ENCODE assay signal across 26 cellular contexts in the genomic region with DNA sequence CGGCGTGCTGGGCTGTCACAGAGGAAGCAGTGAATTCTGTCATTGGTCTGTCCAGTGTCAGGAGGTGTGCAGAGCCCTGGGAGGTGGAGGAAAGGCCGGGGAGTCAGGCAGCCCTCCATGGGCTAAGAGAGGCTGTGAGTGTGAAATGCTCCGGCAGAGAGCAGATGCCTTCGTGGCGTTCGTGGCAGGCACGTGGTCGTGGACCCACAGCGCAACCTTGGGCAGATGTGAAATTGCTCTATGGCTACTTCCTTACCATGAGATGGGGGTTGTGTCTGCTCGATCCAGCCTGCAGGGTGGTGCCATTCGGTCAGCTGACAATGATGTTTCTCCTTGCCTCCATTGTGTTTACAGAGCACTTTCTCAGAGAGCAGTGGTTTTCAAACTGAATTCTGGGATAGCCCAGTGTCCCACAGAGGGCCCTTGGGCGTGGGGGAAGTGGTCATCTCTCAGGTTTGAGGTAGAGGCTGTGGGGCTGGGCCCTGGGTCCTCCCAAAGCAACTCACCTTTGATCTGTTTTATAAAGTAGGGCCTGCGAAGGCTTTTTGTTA. TPM values are rescaled to one million over a fixed set of nuclear protein-coding genes. Genes with fewer than 3 reads are reported as not detected.
A peak's percentile ranks its signal among the peaks of the same experiment; 100 is the strongest.
DNase-seq lines count a peak whose midpoint lies in the region; ATAC-seq and TF ChIP-seq lines count a peak whose summit lies in the region.
"Had no signal": no experiment of that assay in that cellular context is flagged by ENCODE, and none has a peak within 500 bp of the region (broad histone marks: within the 10 kb centered on the region; RNA-seq: fewer than 3 reads in every experiment).

No MANE protein-coding gene starts in this region.

- DNase-seq in T-helper 1 cell: no peak
- DNase-seq in CD4-positive, alpha-beta T cell: no peak
- DNase-seq in activated CD8-positive, alpha-beta T cell treated with anti-CD3 and anti-CD28 coated beads for 36 hours: no peak
- no peak for DNase-seq in natural killer cell
- no peak for DNase-seq in stomach
- DNase-seq in stimulated activated CD4-positive, alpha-beta T cell treated with anti-CD3 and anti-CD28 coated beads, Interleukin-1b, Interleukin-23, amount 100 ng/mL, for 48 hours: no peak
- DNase-seq in GM10266 (ENCODE audit: extremely low spot score): no peak
- DNase-seq: 8988T; activated CD4-positive, CD25-positive, alpha-beta regulatory T cell; activated CD8-positive, alpha-beta memory T cell treated with anti-CD3 and anti-CD28 coated beads, Interleukin-2, amount 50 U/mL, for 48 hours; activated naive CD4-positive, alpha-beta T cell; BE2C; DMS 273 treated with DMSO at 0.1 percent for 48 hours; endodermal cell; MM.1S; NCI-H187 treated with DMSO at 0.1 percent for 48 hours; NCI-H226; nucleus accumbens; PC-3; stimulated activated naive CD4-positive, alpha-beta T cell treated with Interleukin-2 at 50 U/mL for 16 hours; T-helper 9 cell; trophoblast cell had no signal

- no peaks in the 10 kb centered on the region for H3K9me3 ChIP-seq in CD4-positive, alpha-beta T cell (ENCODE audit: control insufficient read depth, low read length)
- H3K9me3 ChIP-seq in stomach: no peaks in the 10 kb centered on the region
- H3K9me3 ChIP-seq: BE2C, SJSA1 had no signal

- intact Hi-C loops in CD4-positive, alpha-beta T cell (cut with DNase I, micrococcal nuclease): no loop called here
- intact Hi-C loops in activated CD8-positive, alpha-beta T cell treated with anti-CD3 and anti-CD28 coated beads for 36 hours (cut with micrococcal nuclease): no loop called here
- intact Hi-C loops in natural killer cell (cut with micrococcal nuclease): no loop called here
- intact Hi-C loops in stomach (cut with DNase I; ENCODE audit: low total_unique reads): no loop called here

- POLR2A ChIA-PET in CD4-positive, alpha-beta T cell (lab: Charles Lee): no interaction called here
- POLR2A ChIA-PET in activated CD8-positive, alpha-beta T cell treated with anti-CD3 and anti-CD28 coated beads for 36 hours (lab: Charles Lee): no interaction called here

- H3K36me3 Mint-ChIP-seq in T-helper 1 cell treated with Interleukin-12 subunit alpha and Interleukin-12 subunit beta and Interleukin-4 antibody, amounts not matched to agents 30 μg/mL and 1 μg/mL, for 36 hours (ENCODE audit: low read depth): peaks cover 55% of the 10 kb centered on the region
- H3K36me3 Mint-ChIP-seq in CD4-positive, alpha-beta T cell (ENCODE audit: low read depth): peaks cover 58% of the 10 kb centered on the region
- H3K36me3 Mint-ChIP-seq in activated CD8-positive, alpha-beta T cell treated with anti-CD3 and anti-CD28 coated beads for 36 hours (ENCODE audit: low read depth): peaks cover 65% of the 10 kb centered on the region
- H3K36me3 Mint-ChIP-seq in natural killer cell: no peaks in the 10 kb centered on the region

- H3K27me3 ChIP-seq in CD4-positive, alpha-beta T cell (ENCODE audit: control insufficient read depth, insufficient read depth, low read length): no peaks in the 10 kb centered on the region
- no peaks in the 10 kb centered on the region for H3K27me3 ChIP-seq in stomach
- H3K27me3 ChIP-seq: SJSA1 had no signal

- no peak for TF ChIP-seq EP300 in stomach (IDR thresholded peaks at IDR 0.05)

- no peaks in the 10 kb centered on the region for H3K9me3 Mint-ChIP-seq in T-helper 1 cell treated with Interleukin-12 subunit alpha and Interleukin-12 subunit beta and Interleukin-4 antibody, amounts not matched to agents 30 μg/mL and 1 μg/mL, for 36 hours
- H3K9me3 Mint-ChIP-seq in CD4-positive, alpha-beta T cell: no peaks in the 10 kb centered on the region
- H3K9me3 Mint-ChIP-seq in activated CD8-positive, alpha-beta T cell treated with anti-CD3 and anti-CD28 coated beads for 36 hours: no peaks in the 10 kb centered on the region
- H3K9me3 Mint-ChIP-seq in natural killer cell: no peaks in the 10 kb centered on the region
- H3K9me3 Mint-ChIP-seq: endodermal cell had no signal

- no peak overlapping the region for H3K4me3 ChIP-seq in stomach
- H3K4me3 ChIP-seq: SJSA1 had no signal

- CTCF ChIA-PET in CD4-positive, alpha-beta T cell (lab: Charles Lee): no interaction called here
- CTCF ChIA-PET in activated CD8-positive, alpha-beta T cell treated with anti-CD3 and anti-CD28 coated beads for 36 hours (lab: Charles Lee): no interaction called here

- H3K4me1 Mint-ChIP-seq in T-helper 1 cell treated with Interleukin-12 subunit alpha and Interleukin-12 subunit beta and Interleukin-4 antibody, amounts not matched to agents 30 μg/mL and 1 μg/mL, for 36 hours (ENCODE audit: low read depth): peaks cover 32% of the 10 kb centered on the region
- no peaks in the 10 kb centered on the region for H3K4me1 Mint-ChIP-seq in CD4-positive, alpha-beta T cell (ENCODE audit: low read depth)
- peaks cover 50% of the 10 kb centered on the region for H3K4me1 Mint-ChIP-seq in activated CD8-positive, alpha-beta T cell treated with anti-CD3 and anti-CD28 coated beads for 36 hours (ENCODE audit: low read depth)
- peaks cover 29 to 43% of the 10 kb centered on the region in 2 donors for H3K4me1 Mint-ChIP-seq in natural killer cell
- H3K4me1 Mint-ChIP-seq: endodermal cell had no signal

- no peak for ATAC-seq in CD4-positive, alpha-beta T cell (ENCODE audit: poor library complexity)
- no peak for ATAC-seq in activated CD8-positive, alpha-beta T cell treated with anti-CD3 and anti-CD28 coated beads for 36 hours
- ATAC-seq in natural killer cell: peak in 2 of 3 donors; percentile 30 to 33
- ATAC-seq: left lobe of liver, PC-3 had no signal

- H3K4me3 Mint-ChIP-seq in T-helper 1 cell treated with Interleukin-12 subunit alpha and Interleukin-12 subunit beta and Interleukin-4 antibody, amounts not matched to agents 30 μg/mL and 1 μg/mL, for 36 hours: no peak overlapping the region
- no peak overlapping the region for H3K4me3 Mint-ChIP-seq in CD4-positive, alpha-beta T cell
- no peak overlapping the region for H3K4me3 Mint-ChIP-seq in activated CD8-positive, alpha-beta T cell treated with anti-CD3 and anti-CD28 coated beads for 36 hours
- H3K4me3 Mint-ChIP-seq in natural killer cell: no peak overlapping the region
- H3K4me3 Mint-ChIP-seq: endodermal cell had no signal

- no peaks in the 10 kb centered on the region for H3K27me3 Mint-ChIP-seq in T-helper 1 cell treated with Interleukin-12 subunit alpha and Interleukin-12 subunit beta and Interleukin-4 antibody, amounts not matched to agents 30 μg/mL and 1 μg/mL, for 36 hours (ENCODE audit: low read depth)
- no peaks in the 10 kb centered on the region for H3K27me3 Mint-ChIP-seq in CD4-positive, alpha-beta T cell
- no peaks in the 10 kb centered on the region for H3K27me3 Mint-ChIP-seq in activated CD8-positive, alpha-beta T cell treated with anti-CD3 and anti-CD28 coated beads for 36 hours
- no peaks in the 10 kb centered on the region for H3K27me3 Mint-ChIP-seq in natural killer cell (ENCODE audit: low read depth in 2 of 2)

- no peak for TF ChIP-seq POLR2A in stomach (IDR thresholded peaks at IDR 0.05)

- peak overlapping the region; percentile 1 for H3K27ac ChIP-seq in CD4-positive, alpha-beta T cell (ENCODE audit: low read depth, low read length)
- no peak overlapping the region for H3K27ac ChIP-seq in stomach
- H3K27ac ChIP-seq: SJSA1 had no signal

- no peak for TF ChIP-seq CTCF in CD4-positive, alpha-beta T cell (IDR thresholded peaks at IDR 0.05)
- no peak for TF ChIP-seq CTCF in activated CD8-positive, alpha-beta T cell treated with anti-CD3 and anti-CD28 coated beads for 36 hours (IDR thresholded peaks at IDR 0.05)
- TF ChIP-seq CTCF in natural killer cell (IDR thresholded peaks at IDR 0.05): no peak
- no peak for TF ChIP-seq CTCF in stomach (IDR thresholded peaks at IDR 0.05)
- no peak for TF ChIP-seq CTCF in GM10266 (IDR thresholded peaks at IDR 0.05; ENCODE audit: control insufficient read depth, insufficient read depth, low read depth, missing control alignments)

- H3K36me3 ChIP-seq in stomach: peaks cover 16 to 88% (median 76%) of the 10 kb centered on the region in 4 donors
- H3K36me3 ChIP-seq: BE2C, SJSA1 had no signal

- H3K27ac Mint-ChIP-seq in T-helper 1 cell treated with Interleukin-12 subunit alpha and Interleukin-12 subunit beta and Interleukin-4 antibody, amounts not matched to agents 30 μg/mL and 1 μg/mL, for 36 hours: peak overlapping the region; percentile 66
- H3K27ac Mint-ChIP-seq in CD4-positive, alpha-beta T cell: peak overlapping the region; percentile 35
- H3K27ac Mint-ChIP-seq in activated CD8-positive, alpha-beta T cell treated with anti-CD3 and anti-CD28 coated beads for 36 hours: peak overlapping the region; percentile 27
- peak overlapping the region; percentile 86 to 90 for H3K27ac Mint-ChIP-seq in natural killer cell
- H3K27ac Mint-ChIP-seq: endodermal cell had no signal

- H3K4me1 ChIP-seq in stomach: peaks cover 0 to 5% (median 0%) of the 10 kb centered on the region in 4 donors
- H3K4me1 ChIP-seq: BE2C, SJSA1 had no signal

- WGBS in stomach, 5 donors: 79 to 92% (median 88%) methylated on average over 12 to 14 of the region's 14 CpGs

RNA-seq across cellular contexts. Expression of gene TNFRSF1B, which starts 27.9 kb away (rescaled TPM):
- total RNA-seq in CD4-positive, alpha-beta T cell: 10 to 100 TPM; 61.9 to 62.6 TPM
- total RNA-seq in activated CD8-positive, alpha-beta T cell treated with anti-CD3 and anti-CD28 coated beads for 36 hours: 100 to 1,000 TPM; 173 to 191 TPM
- 100 to 1,000 TPM; 152 to 173 (median 172) TPM for total RNA-seq in natural killer cell
- total RNA-seq in stomach: 10 to 100 TPM in 4 of 5 donors, 1 to 10 TPM in 1; 7.1 to 24.3 (median 14.9) TPM
- polyA plus RNA-seq in stomach: 1 to 10 TPM; 5.4 to 8.4 (median 7.8) TPM
- total RNA-seq: G401 had no signal

RNA-seq across cellular contexts. Expression of gene VPS13D, which starts 35.1 kb away (rescaled TPM):
- total RNA-seq in CD4-positive, alpha-beta T cell: 10 to 100 TPM; 63.0 to 67.3 TPM
- total RNA-seq in activated CD8-positive, alpha-beta T cell treated with anti-CD3 and anti-CD28 coated beads for 36 hours: 10 to 100 TPM; 28.1 to 30.7 TPM
- total RNA-seq in natural killer cell (10 to 100 TPM; 66.3 to 94.0 (median 81.7) TPM), stomach (100 to 1,000 TPM in 1 of 5 donors, 10 to 100 TPM in 4; 57.1 to 106 (median 76.5) TPM)
- 10 to 100 TPM in 1 of 3 donors, 1 to 10 TPM in 2; 6.7 to 17.3 (median 9.0) TPM for polyA plus RNA-seq in stomach

Comparison
In these comparisons a context has a peak if more than half of its experiments do, and no peak if none do; other contexts are left out.
1. H3K27ac Mint-ChIP-seq: peak in every context shown above with its lines; median percentile 88 in natural killer cell; 66 in T-helper 1 cell treated with Interleukin-12 subunit alpha and Interleukin-12 subunit beta and Interleukin-4 antibody, amounts not matched to agents 30 μg/mL and 1 μg/mL, for 36 hours; 35 in CD4-positive, alpha-beta T cell; 27 in activated CD8-positive, alpha-beta T cell treated with anti-CD3 and anti-CD28 coated beads for 36 hours.
2. ATAC-seq: peak in natural killer cell (2 of 3); none in CD4-positive, alpha-beta T cell (single experiment) and activated CD8-positive, alpha-beta T cell treated with anti-CD3 and anti-CD28 coated beads for 36 hours (single experiment).